ENCODE assay signal across 8 cellular contexts in the genomic region with DNA sequence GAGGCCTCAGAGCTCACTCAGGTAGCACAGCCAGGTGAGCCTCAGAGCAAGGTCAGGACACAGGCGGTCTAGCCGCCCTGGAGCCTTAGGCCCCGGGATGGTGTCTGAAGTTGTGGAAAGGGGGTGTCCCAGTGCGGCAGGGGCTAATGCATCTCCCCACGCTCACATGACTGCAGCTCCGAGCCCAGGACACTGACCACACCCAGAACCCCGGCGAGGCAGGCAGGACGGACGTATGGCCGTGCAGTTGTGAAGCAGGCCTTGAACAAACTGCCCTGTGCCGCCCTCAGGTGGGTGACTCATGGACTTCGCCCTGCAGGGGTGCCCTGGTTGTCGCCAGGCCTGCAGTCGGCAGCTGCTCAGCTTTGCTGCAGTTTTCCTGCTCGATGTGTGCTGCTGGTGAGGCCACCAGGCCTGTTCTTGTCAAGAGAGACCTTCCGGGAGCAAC. TPM values are rescaled to one million over a fixed set of nuclear protein-coding genes. Genes with fewer than 3 reads are reported as not detected.
DNase-seq lines count a peak whose midpoint lies in the region; ATAC-seq and TF ChIP-seq lines count a peak whose summit lies in the region.

No MANE protein-coding gene starts in this region.

- TF ChIP-seq CTCF in neural crest cell (conservative IDR thresholded peaks at IDR 0.05): no peak

- H3K9me3 Mint-ChIP-seq in neural crest cell: no peaks in the 10 kb centered on the region

- no peak overlapping the region for H3K27ac Mint-ChIP-seq in neural crest cell (ENCODE audit: unreplicated experiment)

- H3K27me3 Mint-ChIP-seq in neural crest cell (ENCODE audit: low read depth): no peaks in the 10 kb centered on the region

- DNase-seq in ELF-1 (ENCODE audit: low read depth, low spot score): peak; percentile 66
- DNase-seq in NCI-H2196 treated with DMSO at 0.1 percent for 48 hours (lab: John Stamatoyannopoulos, UW; ENCODE audit: unreplicated experiment): peak; percentile 84
- peak; percentile 74 to 79 for DNase-seq in dermis microvascular lymphatic vessel endothelial cell (ENCODE audit: low read depth in 2 of 2)
- DNase-seq in neural crest cell (ENCODE audit: low read depth, low spot score): no peak
- no peak for DNase-seq in activated CD8-positive, alpha-beta memory T cell treated with anti-CD3 and anti-CD28 coated beads for 24 hours

- H3K36me3 Mint-ChIP-seq in neural crest cell (ENCODE audit: low read depth): peaks cover 13% of the 10 kb centered on the region

- peak overlapping the region; percentile 26 for H3K4me3 Mint-ChIP-seq in neural crest cell

- H3K4me1 Mint-ChIP-seq in neural crest cell: peaks cover 13% of the 10 kb centered on the region

- no peak for ATAC-seq in HG02798 (IDR thresholded peaks at IDR 0.05; ENCODE audit: poor library complexity, unreplicated experiment)
- ATAC-seq in GM19395 (IDR thresholded peaks at IDR 0.05; ENCODE audit: unreplicated experiment): no peak
- ATAC-seq in HG02678 (IDR thresholded peaks at IDR 0.05; ENCODE audit: unreplicated experiment): no peak

RNA-seq across cellular contexts. Expression of gene PRKAR1B, which starts 5.0 kb away (rescaled TPM):
- total RNA-seq in dermis microvascular lymphatic vessel endothelial cell (39.5 and 74.2 TPM in 2 replicates), neural crest cell (8.1 and 9.5 TPM in 2 replicates)

RNA-seq across cellular contexts. Expression of gene DNAAF5, which starts 5.6 kb away (rescaled TPM):
- total RNA-seq in dermis microvascular lymphatic vessel endothelial cell (14.4 and 18.8 TPM in 2 replicates), neural crest cell (54.2 and 55.3 TPM in 2 replicates)

Comparison
In these comparisons a context has a peak if more than half of its experiments do, and no peak if none do; other contexts are left out.
1. DNase-seq: peak in ELF-1 (single experiment), NCI-H2196 treated with DMSO at 0.1 percent for 48 hours (single experiment) and dermis microvascular lymphatic vessel endothelial cell (2 of 2); none in neural crest cell (single experiment) and activated CD8-positive, alpha-beta memory T cell treated with anti-CD3 and anti-CD28 coated beads for 24 hours (single experiment).